ENCODE assay signal across 11 cellular contexts in genomic region chr1:6275826-6276764, GRCh38. TPM values are rescaled to one million over a fixed set of nuclear protein-coding genes. Genes with fewer than 3 reads are reported as not detected.
DNase-seq lines count a peak whose midpoint lies in the region; ATAC-seq, FAIRE-seq and TF ChIP-seq lines count a peak whose summit lies in the region.
"Had no signal": no experiment of that assay in that cellular context is flagged by ENCODE, and none has a peak within 500 bp of the region (broad histone marks: within the 10 kb centered on the region; RNA-seq: fewer than 3 reads in every experiment).

No MANE protein-coding gene starts in this region.

- H3K36me3 Mint-ChIP-seq in osteocyte (ENCODE audit: unreplicated experiment), result no peaks in the 10 kb centered on the region
- peaks cover 5% of the 10 kb centered on the region for H3K36me3 Mint-ChIP-seq in stimulated activated memory B cell treated with anti-CD40 and anti-IgM and Interleukin-4, amounts not matched to agents 10 μg/mL and 1 μg/mL and 100 μg/mL, for 72 hours

- POLR2A ChIA-PET in BJ (lab: Charles Lee), result interaction anchor here (0.5 to 0.6 kb wide), 3 partner anchors 33 to 149 kb away, joined by 3 to 8 read pairs (median 3); no protein-coding TSS in a partner anchor

- no peak for ATAC-seq in stimulated activated memory B cell treated with anti-CD40 and anti-IgM and Interleukin-4, amounts not matched to agents 10 μg/mL and 1 μg/mL and 100 μg/mL, for 72 hours
- ATAC-seq in HG03442 (IDR thresholded peaks at IDR 0.05; ENCODE audit: unreplicated experiment), result no peak

- H3K36me3 ChIP-seq in BJ (ENCODE audit: control insufficient read depth, insufficient read depth, low read length), result no peaks in the 10 kb centered on the region

- CTCF ChIA-PET in BJ (lab: Yijun Ruan, JAX), result interaction anchor here (0.6 to 1.7 kb wide), 4 partner anchors 16 to 68 kb away, joined by 3 to 5 read pairs (median 4); no protein-coding TSS in a partner anchor

- FAIRE-seq in frontal cortex (lab: Jason Lieb, UNC), result no peak

- H3K27me3 Mint-ChIP-seq in osteocyte (ENCODE audit: unreplicated experiment), result no peaks in the 10 kb centered on the region
- no peaks in the 10 kb centered on the region for H3K27me3 Mint-ChIP-seq in stimulated activated memory B cell treated with anti-CD40 and anti-IgM and Interleukin-4, amounts not matched to agents 10 μg/mL and 1 μg/mL and 100 μg/mL, for 72 hours

- DNase-seq in BJ (ENCODE audit: low read depth), result peak; percentile 68
- DNase-seq in SHP77 treated with DMSO at 0.1 percent for 48 hours (lab: John Stamatoyannopoulos, UW), result peak; percentile 55
- peak; percentile 44 to 82 for DNase-seq in frontal cortex (ENCODE audit: low spot score in 2 of 2)
- peak; percentile 89 for DNase-seq in osteocyte (ENCODE audit: extremely low spot score, unreplicated experiment)
- DNase-seq in HuH-7.5 (ENCODE audit: low spot score), result no peak
- DNase-seq in RPMI8226, result no peak
- DNase-seq: Calu3, hippocampal formation, NCI-H2081 treated with DMSO at 0.1 percent for 48 hours had no signal

- peaks cover 27% of the 10 kb centered on the region for H3K4me1 Mint-ChIP-seq in osteocyte (ENCODE audit: unreplicated experiment)
- H3K4me1 Mint-ChIP-seq in stimulated activated memory B cell treated with anti-CD40 and anti-IgM and Interleukin-4, amounts not matched to agents 10 μg/mL and 1 μg/mL and 100 μg/mL, for 72 hours, result no peaks in the 10 kb centered on the region

- peak overlapping the region; percentile 22 for H3K4me3 ChIP-seq in BJ (ENCODE audit: low read depth, low read length)

- peak overlapping the region; percentile 60 for H3K4me3 Mint-ChIP-seq in osteocyte (ENCODE audit: unreplicated experiment)
- no peak overlapping the region for H3K4me3 Mint-ChIP-seq in stimulated activated memory B cell treated with anti-CD40 and anti-IgM and Interleukin-4, amounts not matched to agents 10 μg/mL and 1 μg/mL and 100 μg/mL, for 72 hours

- H3K27ac Mint-ChIP-seq in osteocyte (ENCODE audit: unreplicated experiment), result peak overlapping the region; percentile 90
- no peak overlapping the region for H3K27ac Mint-ChIP-seq in stimulated activated memory B cell treated with anti-CD40 and anti-IgM and Interleukin-4, amounts not matched to agents 10 μg/mL and 1 μg/mL and 100 μg/mL, for 72 hours

- no peaks in the 10 kb centered on the region for H3K27me3 ChIP-seq in BJ (ENCODE audit: control insufficient read depth, insufficient read depth, low read length)

- TF ChIP-seq CTCF in BJ (IDR thresholded peaks at IDR 0.05; ENCODE audit: insufficient read depth, low read depth, low read length), result no peak
- TF ChIP-seq CTCF in osteocyte (IDR thresholded peaks at IDR 0.05), result no peak

- no peaks in the 10 kb centered on the region for H3K9me3 Mint-ChIP-seq in osteocyte (ENCODE audit: unreplicated experiment)
- H3K9me3 Mint-ChIP-seq in stimulated activated memory B cell treated with anti-CD40 and anti-IgM and Interleukin-4, amounts not matched to agents 10 μg/mL and 1 μg/mL and 100 μg/mL, for 72 hours, result no peaks in the 10 kb centered on the region

RNA-seq across cellular contexts. Expression of gene GPR153, which starts 15.2 kb away (rescaled TPM):
- 6.3 and 9.0 TPM in 2 replicates for polyA plus RNA-seq in BJ (2011; rRNA removed)
- polyA minus RNA-seq in BJ (2011; rRNA and poly(A)+ RNA removed), result 6.3 and 8.8 TPM in 2 replicates
- total RNA-seq in frontal cortex (22.0 TPM), osteocyte (4.2 and 4.4 TPM in 2 replicates)

RNA-seq across cellular contexts. Expression of gene HES3, which starts 32.1 kb away (rescaled TPM):
- polyA plus RNA-seq in BJ (2011; rRNA removed), result not detected in 2 replicates
- polyA minus RNA-seq in BJ (2011; rRNA and poly(A)+ RNA removed), result not detected in 2 replicates
- total RNA-seq in frontal cortex (not detected), osteocyte (not detected in 2 replicates)
- total RNA-seq: Calu3 had no signal

RNA-seq across cellular contexts. Expression of gene ICMT, which starts 40.3 kb away (rescaled TPM):
- polyA plus RNA-seq in BJ (2011; rRNA removed), result 86.2 and 91.5 TPM in 2 replicates
- polyA minus RNA-seq in BJ (2011; rRNA and poly(A)+ RNA removed), result 43.6 and 59.2 TPM in 2 replicates
- total RNA-seq in frontal cortex, result 21.6 TPM
- 74.7 and 81.1 TPM in 2 replicates for total RNA-seq in osteocyte

Comparison
In these comparisons a context has a peak if more than half of its experiments do, and no peak if none do; other contexts are left out.
1. DNase-seq: peak in BJ (single experiment), SHP77 treated with DMSO at 0.1 percent for 48 hours (single experiment), frontal cortex (2 of 2) and osteocyte (single experiment); none in HuH-7.5 (single experiment) and RPMI8226 (single experiment).